In genomic region chr12:47942327-47943230, GRCh38 we compare ENCODE assay signal across 8 cellular contexts. TPM values are rescaled to one million over a fixed set of nuclear protein-coding genes. Genes with fewer than 3 reads are reported as not detected.
DNase-seq lines count a peak whose midpoint lies in the region; ATAC-seq and TF ChIP-seq lines count a peak whose summit lies in the region.

No MANE protein-coding gene starts in this region.

- TF ChIP-seq CTCF in GM13977 (IDR thresholded peaks at IDR 0.05; ENCODE audit: extremely low read depth, insufficient read depth, missing control alignments) (peak; percentile 46), WI38 (IDR thresholded peaks at IDR 0.05; ENCODE audit: low read depth, low read length) (0 out of 2 replicates have a peak, but pooled peaks have one; percentile 2), foreskin keratinocyte (conservative IDR thresholded peaks at IDR 0.05) (peak; percentile 61)

- peak; percentile 69 for DNase-seq in GM13977 (ENCODE audit: low spot score)
- no peak for DNase-seq in foreskin keratinocyte
- DNase-seq in stimulated activated CD4-positive, alpha-beta T cell treated with anti-CD3 and anti-CD28 coated beads, Interleukin-4, amount 100 ng/mL, for 4 hours, result peak; percentile 20 to 42
- no peak for DNase-seq in amygdala (lab: John Stamatoyannopoulos, UW)
- no peak for DNase-seq in UCSD-AML1 (lab: John Stamatoyannopoulos, UW; ENCODE audit: unreplicated experiment)

- H3K27ac ChIP-seq in foreskin keratinocyte, result no peak overlapping the region

- H3K4me3 ChIP-seq in WI38 (ENCODE audit: low read depth, low read length), result no peak overlapping the region

- ATAC-seq in foreskin keratinocyte (peak; percentile 41), GM18858 (IDR thresholded peaks at IDR 0.05; ENCODE audit: unreplicated experiment) (no peak), HG02970 (IDR thresholded peaks at IDR 0.05; ENCODE audit: low FRiP score, unreplicated experiment) (no peak)

- in situ Hi-C loops in GM13977 (cut with MboI; ENCODE audit: low pct_unique_long_range_greater_than_20kb, low sequenced_read_pairs, unreplicated experiment), result no loop called here

- peaks cover 2% of the 10 kb centered on the region for H3K27me3 ChIP-seq in foreskin keratinocyte

- peaks cover 19% of the 10 kb centered on the region for H3K4me1 ChIP-seq in foreskin keratinocyte

RNA-seq across cellular contexts. Expression of gene TMEM106C, which starts 20.8 kb away (rescaled TPM):
- total RNA-seq in foreskin keratinocyte, result 141 and 151 TPM in 2 replicates
- 130 and 151 TPM in 2 replicates for polyA plus RNA-seq in foreskin keratinocyte

RNA-seq across cellular contexts. Expression of gene VDR, which starts 37.8 kb away (rescaled TPM):
- total RNA-seq in foreskin keratinocyte, result 33.4 and 33.6 TPM in 2 replicates
- polyA plus RNA-seq in foreskin keratinocyte, result 14.9 and 15.8 TPM in 2 replicates

Comparison
In these comparisons a context has a peak if more than half of its experiments do, and no peak if none do; other contexts are left out.
1. DNase-seq: peak in GM13977 (single experiment) and stimulated activated CD4-positive, alpha-beta T cell treated with anti-CD3 and anti-CD28 coated beads, Interleukin-4, amount 100 ng/mL, for 4 hours (2 of 2); none in foreskin keratinocyte (0 of 2), amygdala (0 of 56) and UCSD-AML1 (single experiment).
2. CTCF ChIP-seq: peak in every context shown above with its lines; median percentile 61 in foreskin keratinocyte; 46 in GM13977; 2 in WI38.